9 cellular contexts compared by ENCODE assay signal in the genomic region with DNA sequence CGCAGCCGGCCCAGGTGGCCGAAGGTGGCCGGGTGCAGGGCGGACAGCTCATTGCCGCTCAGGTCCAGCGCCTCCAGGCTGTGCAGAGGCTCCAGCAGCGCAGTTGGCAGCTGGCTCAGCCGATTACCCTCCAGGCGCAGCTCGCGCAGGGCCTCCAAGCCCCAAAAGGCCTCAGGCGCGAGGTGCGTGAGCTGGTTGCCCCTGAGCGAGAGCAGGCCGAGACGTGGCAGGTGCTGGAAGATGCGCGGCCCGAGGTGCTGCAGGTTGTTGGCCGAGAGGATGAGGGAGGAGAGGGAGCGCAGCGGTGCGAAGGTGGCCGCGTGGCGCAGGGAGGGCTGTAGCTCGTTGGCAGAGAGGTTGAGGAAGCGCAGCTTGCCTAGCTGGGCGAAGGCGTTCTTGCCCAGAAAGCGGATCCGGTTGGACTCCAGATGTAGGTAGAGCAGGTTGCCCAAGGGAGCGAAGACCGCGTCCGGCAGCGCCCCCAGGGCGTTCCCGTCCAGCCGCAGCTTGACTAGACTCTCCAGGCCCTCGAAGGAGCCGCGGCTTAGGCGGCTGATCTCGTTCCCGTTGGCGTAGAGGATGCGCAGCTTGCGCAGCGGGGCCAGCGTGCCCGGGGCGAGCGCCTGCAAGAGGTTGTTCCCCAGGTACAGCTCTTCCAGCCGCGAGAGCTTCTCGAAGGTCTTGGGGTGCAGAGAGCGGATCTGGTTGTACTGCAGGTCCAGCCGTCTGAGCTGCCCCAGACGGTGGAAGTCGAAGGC. TPM values are rescaled to one million over a fixed set of nuclear protein-coding genes. Genes with fewer than 3 reads are reported as not detected.
A peak's percentile ranks its signal among the peaks of the same experiment; 100 is the strongest.
DNase-seq lines count a peak whose midpoint lies in the region; ATAC-seq and TF ChIP-seq lines count a peak whose summit lies in the region.
"Had no signal": no experiment of that assay in that cellular context is flagged by ENCODE, and none has a peak within 500 bp of the region (broad histone marks: within the 10 kb centered on the region; RNA-seq: fewer than 3 reads in every experiment).

No MANE protein-coding gene starts in this region.

- H3K9me3 ChIP-seq in SJCRH30 (replicated peaks) (no peaks in the 10 kb centered on the region), esophagus (ENCODE audit: control insufficient read depth in 2 of 2, insufficient read depth in 1 of 2, low read depth in 1 of 2, low read length in 1 of 2) (no peaks in the 10 kb centered on the region)

- no peak for TF ChIP-seq CTCF in GM10266 (IDR thresholded peaks at IDR 0.05; ENCODE audit: control insufficient read depth, insufficient read depth, low read depth, missing control alignments)

- ATAC-seq in naive B cell (ENCODE audit: low read depth in 2 of 2) (no peak), HG02623 (IDR thresholded peaks at IDR 0.05; ENCODE audit: unreplicated experiment) (no peak), GM18858 (IDR thresholded peaks at IDR 0.05; ENCODE audit: unreplicated experiment) (no peak), HG03045 (IDR thresholded peaks at IDR 0.05; ENCODE audit: unreplicated experiment) (no peak)

- H3K9me3 Mint-ChIP-seq in naive B cell, result no peaks in the 10 kb centered on the region

- 3 to 4% methylated on average over 63 of the region's 63 CpGs for whole genome bisulfite sequencing in esophagus, 2 donors

- peak; percentile 36 for DNase-seq in GM10266 (ENCODE audit: extremely low spot score)
- DNase-seq in SJCRH30, result peak; percentile 22 to 51
- DNase-seq in naive B cell, result no peak
- no peak for DNase-seq in cortex of kidney (lab: John Stamatoyannopoulos, UW)

- H3K36me3 Mint-ChIP-seq in naive B cell, result no peaks in the 10 kb centered on the region

- H3K4me1 Mint-ChIP-seq in naive B cell, result peaks cover 3 to 18% (median 17%) of the 10 kb centered on the region in 3 donors

- H3K27ac ChIP-seq in SJCRH30 (no peak overlapping the region), esophagus (ENCODE audit: low read depth in 2 of 2, low read length in 1 of 2) (peak overlapping the region; percentile 35 to 81)

- H3K36me3 ChIP-seq in SJCRH30, result no peaks in the 10 kb centered on the region
- no peaks in the 10 kb centered on the region for H3K36me3 ChIP-seq in esophagus (ENCODE audit: control insufficient read depth in 2 of 2, insufficient read depth in 2 of 2, low read length in 1 of 2)

- H3K27ac Mint-ChIP-seq in naive B cell, result no peak overlapping the region

- H3K4me3 Mint-ChIP-seq in naive B cell, result peak overlapping the region in 7 of 8 donors; percentile 23 to 84 (median 61)

- peaks cover 61 to 78% (median 68%) of the 10 kb centered on the region in 3 donors for H3K27me3 Mint-ChIP-seq in naive B cell

- H3K27me3 ChIP-seq in SJCRH30 (no peaks in the 10 kb centered on the region), esophagus (ENCODE audit: control insufficient read depth in 1 of 2, insufficient read depth in 2 of 2, low read length in 2 of 2) (no peaks in the 10 kb centered on the region)

- H3K4me3 ChIP-seq in SJCRH30 (peak overlapping the region; percentile 57), esophagus (ENCODE audit: low read depth in 1 of 2, low read length in 2 of 2) (peak overlapping the region; percentile 53 to 60)

- H3K4me1 ChIP-seq in SJCRH30, result peaks cover 30% of the 10 kb centered on the region
- H3K4me1 ChIP-seq in esophagus (ENCODE audit: control insufficient read depth in 2 of 2, insufficient read depth in 2 of 2, low read length in 1 of 2), result peaks cover 0 to 27% of the 10 kb centered on the region in 2 donors

RNA-seq across cellular contexts. Expression of a gene that starts 0.9 kb away (rescaled TPM):
- 9.4 and 9.5 TPM in 2 replicates for total RNA-seq in SJCRH30 (2014; rRNA removed; shearing (Covaris generic))
- polyA plus RNA-seq in esophagus (1 to 10 TPM in 1 of 2 donors, under 1 TPM in 1; 0.55 to 1.2 TPM), naive B cell (ENCODE audit: low read depth in 6 of 6) (not detected)
- total RNA-seq: HT1080 had no signal

Comparison
In these comparisons a context has a peak if more than half of its experiments do, and no peak if none do; other contexts are left out.
1. DNase-seq: peak in GM10266 (single experiment) and SJCRH30 (2 of 2); none in naive B cell (single experiment) and cortex of kidney (single experiment).